Comparison of ENCODE assay signal across 11 cellular contexts in the genomic region with DNA sequence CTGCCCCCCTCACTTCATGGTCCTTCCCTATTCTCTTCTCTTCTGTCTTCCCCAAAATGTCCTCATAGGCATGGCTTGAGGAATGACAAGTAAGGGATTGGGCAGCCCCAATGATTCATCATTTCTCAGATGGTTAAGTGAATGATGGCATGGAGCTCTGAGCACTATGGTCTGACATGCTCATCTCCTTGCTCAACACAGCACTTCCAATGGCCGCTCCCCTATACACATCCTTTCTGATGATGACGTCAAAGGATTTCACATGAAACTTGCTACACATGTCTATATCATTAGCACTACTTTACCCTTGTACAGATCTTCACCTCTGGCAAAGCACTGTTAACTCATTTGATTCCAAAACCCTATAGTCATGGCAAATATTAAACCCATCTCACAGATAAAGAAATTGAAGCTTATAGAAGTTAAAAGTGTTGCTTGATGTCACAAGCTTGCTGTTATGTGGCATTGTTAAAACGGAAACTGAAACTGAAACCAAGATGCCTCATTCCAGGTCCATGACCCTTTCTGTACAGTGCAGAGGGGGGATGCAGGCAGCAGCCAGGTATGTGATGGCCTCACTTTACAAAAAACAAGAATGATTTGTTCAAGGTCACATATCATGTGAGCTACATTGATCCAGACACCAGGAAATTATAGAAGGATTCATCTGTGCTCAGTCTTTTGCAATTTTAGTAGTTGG.
DNase-seq lines count a peak whose midpoint lies in the region; ATAC-seq and TF ChIP-seq lines count a peak whose summit lies in the region.
"Had no signal": no experiment of that assay in that cellular context is flagged by ENCODE, and none has a peak within 500 bp of the region (broad histone marks: within the 10 kb centered on the region; RNA-seq: fewer than 3 reads in every experiment).

No MANE protein-coding gene starts in this region.

- no peak overlapping the region for H3K4me3 ChIP-seq in OCI-LY3 (ENCODE audit: low read length)
- no peak overlapping the region for H3K4me3 ChIP-seq in body of pancreas
- no peak overlapping the region for H3K4me3 ChIP-seq in smooth muscle cell

- peak overlapping the region; percentile 73 for H3K27ac Mint-ChIP-seq in activated CD8-positive, alpha-beta memory T cell treated with anti-CD3 and anti-CD28 coated beads, Interleukin-2, amount 10 ng/mL, durations not matched to agents 7 days and 5 days

- H3K27ac ChIP-seq in OCI-LY3 (ENCODE audit: low read length) (no peak overlapping the region), body of pancreas (peak overlapping the region in 2 of 4 donors; percentile 18 to 57), smooth muscle cell (ENCODE audit: low read depth) (no peak overlapping the region)

- CTCF ChIA-PET in activated CD8-positive, alpha-beta memory T cell treated with anti-CD3 and anti-CD28 coated beads, Interleukin-2, amount 10 ng/mL, durations not matched to agents 7 days and 5 days (lab: Charles Lee) = interaction anchor here (2.8 to 3.1 kb wide), 2 partner anchors 10 to 13 kb away, joined by 16 to 21 read pairs; no protein-coding TSS in a partner anchor

- H3K4me1 ChIP-seq in OCI-LY3 (ENCODE audit: low read length) = peaks cover 10% of the 10 kb centered on the region
- H3K4me1 ChIP-seq in body of pancreas = no peaks in the 10 kb centered on the region
- H3K4me1 ChIP-seq in smooth muscle cell (ENCODE audit: low read depth) = no peaks in the 10 kb centered on the region

- 67 to 75% methylated on average over 3 of the region's 3 CpGs for WGBS in body of pancreas, 2 donors
- 96% methylated on average over 3 of the region's 3 CpGs for WGBS in smooth muscle cell (ENCODE audit: low lambda C conversion rate)

- H2AFZ ChIP-seq in OCI-LY3 (ENCODE audit: low read depth, low read length) (no peak overlapping the region), smooth muscle cell (ENCODE audit: low read depth) (no peak overlapping the region)

- peaks cover 8% of the 10 kb centered on the region for H3K36me3 Mint-ChIP-seq in activated CD8-positive, alpha-beta memory T cell treated with anti-CD3 and anti-CD28 coated beads, Interleukin-2, amount 10 ng/mL, durations not matched to agents 7 days and 5 days

- intact Hi-C loops in body of pancreas (cut with DNase I) = no loop called here
- intact Hi-C loops in cardiac septum (cut with DNase I) = no loop called here

- TF ChIP-seq CTCF in OCI-LY3 (IDR thresholded peaks at IDR 0.05; ENCODE audit: low read depth, low read length) (no peak), body of pancreas (IDR thresholded peaks at IDR 0.05) (no peak), omental fat pad (IDR thresholded peaks at IDR 0.05) (no peak), smooth muscle cell (IDR thresholded peaks at IDR 0.05; ENCODE audit: borderline replicate concordance, insufficient read depth, poor library complexity, severe bottlenecking) (no peak)

- TF ChIP-seq POLR2A in body of pancreas (IDR thresholded peaks at IDR 0.05) = no peak

- H3K36me3 ChIP-seq in OCI-LY3 (replicated peaks; ENCODE audit: low read depth, low read length) (no peaks in the 10 kb centered on the region), body of pancreas (replicated peaks in 1 of 2; ENCODE audit: insufficient read depth in 1 of 2, low read depth in 2 of 2) (no peaks in the 10 kb centered on the region), smooth muscle cell (ENCODE audit: low read depth) (no peaks in the 10 kb centered on the region)

- H3K9me3 Mint-ChIP-seq in activated CD8-positive, alpha-beta memory T cell treated with anti-CD3 and anti-CD28 coated beads, Interleukin-2, amount 10 ng/mL, durations not matched to agents 7 days and 5 days (ENCODE audit: low read depth) = no peaks in the 10 kb centered on the region

- no peaks in the 10 kb centered on the region for H4K20me1 ChIP-seq in OCI-LY3 (ENCODE audit: insufficient read depth, low read length)
- no peaks in the 10 kb centered on the region for H4K20me1 ChIP-seq in smooth muscle cell (ENCODE audit: low read depth)

- H3K4me3 Mint-ChIP-seq in activated CD8-positive, alpha-beta memory T cell treated with anti-CD3 and anti-CD28 coated beads, Interleukin-2, amount 10 ng/mL, durations not matched to agents 7 days and 5 days = no peak overlapping the region

- ATAC-seq in activated CD8-positive, alpha-beta memory T cell treated with anti-CD3 and anti-CD28 coated beads, Interleukin-2, amount 10 ng/mL, durations not matched to agents 7 days and 5 days = peak; percentile 91
- peak; percentile 40 for ATAC-seq in body of pancreas
- ATAC-seq in omental fat pad (ENCODE audit: low FRiP score) = peak; percentile 48
- no peak for ATAC-seq in HG02852 (IDR thresholded peaks at IDR 0.05; ENCODE audit: unreplicated experiment)

- no peaks in the 10 kb centered on the region for H3K27me3 ChIP-seq in OCI-LY3 (ENCODE audit: low read depth, low read length)
- no peaks in the 10 kb centered on the region for H3K27me3 ChIP-seq in body of pancreas
- H3K27me3 ChIP-seq in smooth muscle cell (ENCODE audit: low read depth) = no peaks in the 10 kb centered on the region

- no peaks in the 10 kb centered on the region for H3F3A ChIP-seq in smooth muscle cell (ENCODE audit: low read depth)

- H3K27me3 Mint-ChIP-seq in activated CD8-positive, alpha-beta memory T cell treated with anti-CD3 and anti-CD28 coated beads, Interleukin-2, amount 10 ng/mL, durations not matched to agents 7 days and 5 days = no peaks in the 10 kb centered on the region

- H3K79me2 ChIP-seq in OCI-LY3 (ENCODE audit: low read length) (no peaks in the 10 kb centered on the region), smooth muscle cell (ENCODE audit: low read depth) (no peaks in the 10 kb centered on the region)

- H3K9me3 ChIP-seq in OCI-LY3 (ENCODE audit: insufficient read depth, low read length) = no peaks in the 10 kb centered on the region
- no peaks in the 10 kb centered on the region for H3K9me3 ChIP-seq in body of pancreas
- no peaks in the 10 kb centered on the region for H3K9me3 ChIP-seq in smooth muscle cell (replicated peaks; ENCODE audit: low read depth)

- H3K4me2 ChIP-seq in OCI-LY3 (ENCODE audit: low read length) = peak overlapping the region; percentile 22; the same call in 1 of the 2 replicates
- H3K4me2 ChIP-seq in smooth muscle cell = no peak overlapping the region

- H3K4me1 Mint-ChIP-seq in activated CD8-positive, alpha-beta memory T cell treated with anti-CD3 and anti-CD28 coated beads, Interleukin-2, amount 10 ng/mL, durations not matched to agents 7 days and 5 days = peaks cover 12% of the 10 kb centered on the region

- H3K9ac ChIP-seq in OCI-LY3 (ENCODE audit: low read length) (no peak overlapping the region), smooth muscle cell (ENCODE audit: low read depth) (no peak overlapping the region)

- DNase-seq in activated CD8-positive, alpha-beta memory T cell treated with anti-CD3 and anti-CD28 coated beads, Interleukin-2, amount 10 ng/mL, durations not matched to agents 7 days and 5 days = peak; percentile 45
- no peak for DNase-seq in activated CD8-positive, alpha-beta memory T cell treated with anti-CD3 and anti-CD28 coated beads, Interleukin-2, amount 50 U/mL, for 48 hours
- DNase-seq in body of pancreas (no peak), omental fat pad (ENCODE audit: low spot score) (no peak), smooth muscle cell (lab: John Stamatoyannopoulos, UW; ENCODE audit: unreplicated experiment) (no peak), cardiac septum (ENCODE audit: low spot score) (no peak)
- DNase-seq: effector CD8-positive, alpha-beta T cell; NCI-H446; SW 1271 had no signal
